2 cellular contexts compared by ENCODE assay signal in the genomic region with DNA sequence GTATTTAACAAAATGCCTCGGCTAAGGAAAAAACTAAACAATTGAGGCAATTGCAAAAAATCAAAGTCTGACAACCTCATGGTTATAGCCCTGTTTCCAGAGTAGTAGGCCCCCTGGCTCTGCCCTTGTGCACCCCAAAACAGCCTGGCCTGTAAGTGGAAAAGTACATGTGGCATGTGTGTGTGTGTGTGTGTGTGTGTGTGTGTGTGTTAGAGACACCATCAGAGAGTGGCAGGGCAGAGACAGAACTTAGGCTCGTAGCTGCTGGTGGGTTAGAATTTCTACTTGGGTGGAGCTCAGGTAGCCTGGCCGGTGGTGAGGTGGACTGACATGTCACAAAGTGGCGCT.
TF ChIP-seq lines count a peak whose summit lies in the region.

No MANE protein-coding gene starts in this region.

TF ChIP-seq in A549, 52 proteins besides CTCF, POLR2A, EP300 and RAD21:
- TF ChIP-seq HDAC2 (IDR thresholded peaks at IDR 0.05): no peak
- TF ChIP-seq ZFP36 (IDR thresholded peaks at IDR 0.05; ENCODE audit: borderline replicate concordance, partially characterized antibody): no peak
- TF ChIP-seq BHLHE40 (IDR thresholded peaks at IDR 0.05; ENCODE audit: low read depth, low read length): no peak
- TF ChIP-seq, protein P1, sequence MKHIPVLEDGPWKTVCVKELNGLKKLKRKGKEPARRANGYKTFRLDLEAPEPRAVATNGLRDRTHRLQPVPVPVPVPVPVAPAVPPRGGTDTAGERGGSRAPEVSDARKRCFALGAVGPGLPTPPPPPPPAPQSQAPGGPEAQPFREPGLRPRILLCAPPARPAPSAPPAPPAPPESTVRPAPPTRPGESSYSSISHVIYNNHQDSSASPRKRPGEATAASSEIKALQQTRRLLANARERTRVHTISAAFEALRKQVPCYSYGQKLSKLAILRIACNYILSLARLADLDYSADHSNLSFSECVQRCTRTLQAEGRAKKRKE (CRISPR knock-in tag; IDR thresholded peaks at IDR 0.05; ENCODE audit: low read depth): no peak
TF ChIP-seq in A549: peak in this region for 0.

TF ChIP-seq in liver, 16 proteins besides CTCF, POLR2A, EP300 and RAD21:
- TF ChIP-seq HNF4G (IDR thresholded peaks at IDR 0.05) (no peak), RXRA (IDR thresholded peaks at IDR 0.05) (no peak), JUND (IDR thresholded peaks at IDR 0.05) (no peak), HNF4A (conservative IDR thresholded peaks at IDR 0.05) (no peak), FOXA2 (IDR thresholded peaks at IDR 0.05) (no peak), SP1 (IDR thresholded peaks at IDR 0.05) (no peak), TAF1 (conservative IDR thresholded peaks at IDR 0.05) (no peak), GABPA (IDR thresholded peaks at IDR 0.05 in 1 of 2, conservative IDR thresholded peaks at IDR 0.05 in 1 of 2) (no peak), NR2F2 (IDR thresholded peaks at IDR 0.05) (no peak), EGR1 (IDR thresholded peaks at IDR 0.05; ENCODE audit: low read depth in 2 of 2) (no peak), YY1 (IDR thresholded peaks at IDR 0.05) (no peak), FOXA1 (IDR thresholded peaks at IDR 0.05) (no peak)
- TF ChIP-seq, protein P2, sequence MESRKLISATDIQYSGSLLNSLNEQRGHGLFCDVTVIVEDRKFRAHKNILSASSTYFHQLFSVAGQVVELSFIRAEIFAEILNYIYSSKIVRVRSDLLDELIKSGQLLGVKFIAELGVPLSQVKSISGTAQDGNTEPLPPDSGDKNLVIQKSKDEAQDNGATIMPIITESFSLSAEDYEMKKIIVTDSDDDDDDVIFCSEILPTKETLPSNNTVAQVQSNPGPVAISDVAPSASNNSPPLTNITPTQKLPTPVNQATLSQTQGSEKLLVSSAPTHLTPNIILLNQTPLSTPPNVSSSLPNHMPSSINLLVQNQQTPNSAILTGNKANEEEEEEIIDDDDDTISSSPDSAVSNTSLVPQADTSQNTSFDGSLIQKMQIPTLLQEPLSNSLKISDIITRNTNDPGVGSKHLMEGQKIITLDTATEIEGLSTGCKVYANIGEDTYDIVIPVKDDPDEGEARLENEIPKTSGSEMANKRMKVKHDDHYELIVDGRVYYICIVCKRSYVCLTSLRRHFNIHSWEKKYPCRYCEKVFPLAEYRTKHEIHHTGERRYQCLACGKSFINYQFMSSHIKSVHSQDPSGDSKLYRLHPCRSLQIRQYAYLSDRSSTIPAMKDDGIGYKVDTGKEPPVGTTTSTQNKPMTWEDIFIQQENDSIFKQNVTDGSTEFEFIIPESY (IDR thresholded peaks at IDR 0.05): no peak
- TF ChIP-seq, protein P3, sequence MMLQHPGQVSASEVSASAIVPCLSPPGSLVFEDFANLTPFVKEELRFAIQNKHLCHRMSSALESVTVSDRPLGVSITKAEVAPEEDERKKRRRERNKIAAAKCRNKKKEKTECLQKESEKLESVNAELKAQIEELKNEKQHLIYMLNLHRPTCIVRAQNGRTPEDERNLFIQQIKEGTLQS (IDR thresholded peaks at IDR 0.05): no peak
- TF ChIP-seq, protein P4, sequence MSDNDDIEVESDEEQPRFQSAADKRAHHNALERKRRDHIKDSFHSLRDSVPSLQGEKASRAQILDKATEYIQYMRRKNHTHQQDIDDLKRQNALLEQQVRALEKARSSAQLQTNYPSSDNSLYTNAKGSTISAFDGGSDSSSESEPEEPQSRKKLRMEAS (IDR thresholded peaks at IDR 0.05): no peak
- TF ChIP-seq, protein P5, sequence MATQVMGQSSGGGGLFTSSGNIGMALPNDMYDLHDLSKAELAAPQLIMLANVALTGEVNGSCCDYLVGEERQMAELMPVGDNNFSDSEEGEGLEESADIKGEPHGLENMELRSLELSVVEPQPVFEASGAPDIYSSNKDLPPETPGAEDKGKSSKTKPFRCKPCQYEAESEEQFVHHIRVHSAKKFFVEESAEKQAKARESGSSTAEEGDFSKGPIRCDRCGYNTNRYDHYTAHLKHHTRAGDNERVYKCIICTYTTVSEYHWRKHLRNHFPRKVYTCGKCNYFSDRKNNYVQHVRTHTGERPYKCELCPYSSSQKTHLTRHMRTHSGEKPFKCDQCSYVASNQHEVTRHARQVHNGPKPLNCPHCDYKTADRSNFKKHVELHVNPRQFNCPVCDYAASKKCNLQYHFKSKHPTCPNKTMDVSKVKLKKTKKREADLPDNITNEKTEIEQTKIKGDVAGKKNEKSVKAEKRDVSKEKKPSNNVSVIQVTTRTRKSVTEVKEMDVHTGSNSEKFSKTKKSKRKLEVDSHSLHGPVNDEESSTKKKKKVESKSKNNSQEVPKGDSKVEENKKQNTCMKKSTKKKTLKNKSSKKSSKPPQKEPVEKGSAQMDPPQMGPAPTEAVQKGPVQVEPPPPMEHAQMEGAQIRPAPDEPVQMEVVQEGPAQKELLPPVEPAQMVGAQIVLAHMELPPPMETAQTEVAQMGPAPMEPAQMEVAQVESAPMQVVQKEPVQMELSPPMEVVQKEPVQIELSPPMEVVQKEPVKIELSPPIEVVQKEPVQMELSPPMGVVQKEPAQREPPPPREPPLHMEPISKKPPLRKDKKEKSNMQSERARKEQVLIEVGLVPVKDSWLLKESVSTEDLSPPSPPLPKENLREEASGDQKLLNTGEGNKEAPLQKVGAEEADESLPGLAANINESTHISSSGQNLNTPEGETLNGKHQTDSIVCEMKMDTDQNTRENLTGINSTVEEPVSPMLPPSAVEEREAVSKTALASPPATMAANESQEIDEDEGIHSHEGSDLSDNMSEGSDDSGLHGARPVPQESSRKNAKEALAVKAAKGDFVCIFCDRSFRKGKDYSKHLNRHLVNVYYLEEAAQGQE (IDR thresholded peaks at IDR 0.05): no peak
